In genomic region chr1:219304227-219305226, GRCh38 we compare ENCODE assay signal across 12 cellular contexts.
DNase-seq lines count a peak whose midpoint lies in the region; ATAC-seq and TF ChIP-seq lines count a peak whose summit lies in the region.
"Had no signal": no experiment of that assay in that cellular context is flagged by ENCODE, and none has a peak within 500 bp of the region (broad histone marks: within the 10 kb centered on the region; RNA-seq: fewer than 3 reads in every experiment).

No MANE protein-coding gene starts in this region.

- ATAC-seq in SK-N-SH treated with all-trans-retinoic acid at 6 μM for 48 hours (peak; percentile 79), foreskin keratinocyte (peak; percentile 77), aorta (ENCODE audit: low FRiP score) (peak; percentile 71)

- H3K4me1 ChIP-seq in foreskin keratinocyte (no peaks in the 10 kb centered on the region), aorta (ENCODE audit: control insufficient read depth in 1 of 2, insufficient read depth in 2 of 2, low read length in 2 of 2) (peaks cover 0 to 3% of the 10 kb centered on the region in 2 donors), BE2C (no peaks in the 10 kb centered on the region)
- H3K4me1 ChIP-seq: BLaER1, transverse colon had no signal

- H3K36me3 ChIP-seq in aorta (ENCODE audit: control insufficient read depth in 1 of 2, insufficient read depth in 2 of 2, low read length in 1 of 2): no peaks in the 10 kb centered on the region
- no peaks in the 10 kb centered on the region for H3K36me3 ChIP-seq in BE2C
- H3K36me3 ChIP-seq: BLaER1, transverse colon had no signal

- WGBS in aorta, 2 donors: 1 to 5% methylated on average over 9 of the region's 9 CpGs

- DNase-seq in NCI-H748 (lab: John Stamatoyannopoulos, UW; ENCODE audit: unreplicated experiment) (peak; percentile 6), NCI-H748 treated with DMSO at 0.1 percent for 48 hours (lab: John Stamatoyannopoulos, UW) (no peak), foreskin keratinocyte (peak; percentile 19 to 58), aorta (peak; percentile 81 to 89), medulla oblongata (ENCODE audit: extremely low spot score) (no peak), hypothalamus (lab: John Stamatoyannopoulos, UW) (no peak), BE2C (no peak)
- DNase-seq: activated T-cell treated with anti-CD3 and anti-CD28 coated beads for 4 hours, transverse colon had no signal

- TF ChIP-seq CTCF in foreskin keratinocyte (conservative IDR thresholded peaks at IDR 0.05) (peak; percentile 61), BE2C (IDR thresholded peaks at IDR 0.05; ENCODE audit: low read depth, low read length) (no peak)

- intact Hi-C loops in aorta (cut with DNase I): loop anchor here (5.0 to 10.0 kb wide), 5 partner anchors 132 to 960 kb away; partner anchors contain the start of genes LYPLAL1 (in 1 of the 2) and TGFB2 (in 1 of the 2)

- H3K4me3 ChIP-seq in aorta (ENCODE audit: low read length in 2 of 2) (peak overlapping the region; percentile 28 to 37), BE2C (ENCODE audit: low read depth, low read length) (no peak overlapping the region)
- H3K4me3 ChIP-seq: BLaER1, hepatocyte, transverse colon had no signal

- H3K27ac ChIP-seq in foreskin keratinocyte (no peak overlapping the region), aorta (ENCODE audit: low read depth in 1 of 2, low read length in 2 of 2) (peak overlapping the region; percentile 80 to 97)
- H3K27ac ChIP-seq: BLaER1, hepatocyte, transverse colon had no signal

- H3K9me3 ChIP-seq in aorta (ENCODE audit: control insufficient read depth, low read length) (no peaks in the 10 kb centered on the region), BE2C (no peaks in the 10 kb centered on the region)

- H3K27me3 ChIP-seq in foreskin keratinocyte (peaks cover 66% of the 10 kb centered on the region), aorta (ENCODE audit: control insufficient read depth in 1 of 2, insufficient read depth in 2 of 2, low read length in 1 of 2) (no peaks in the 10 kb centered on the region), BE2C (no peaks in the 10 kb centered on the region)
- H3K27me3 ChIP-seq: BLaER1, hepatocyte, transverse colon had no signal

TF ChIP-seq in SK-N-SH treated with all-trans-retinoic acid at 6 μM for 48 hours, 23 proteins besides CTCF, POLR2A, EP300 and RAD21 (continues in another document):
- TF ChIP-seq ZNF70 (CRISPR knock-in tag; IDR thresholded peaks at IDR 0.05) (no peak), SNAI2 (CRISPR knock-in tag; IDR thresholded peaks at IDR 0.05) (no peak), TOX (CRISPR knock-in tag; IDR thresholded peaks at IDR 0.05; ENCODE audit: borderline replicate concordance) (peak; percentile 36; the same call in 1 of the 2 replicates), TSHZ2 (CRISPR knock-in tag; IDR thresholded peaks at IDR 0.05) (no peak), ZNF565 (CRISPR knock-in tag; conservative IDR thresholded peaks at IDR 0.05; ENCODE audit: low read depth) (no peak), OSR1 (CRISPR knock-in tag; IDR thresholded peaks at IDR 0.05) (no peak), ZNF8 (CRISPR knock-in tag; IDR thresholded peaks at IDR 0.05) (peak; percentile 45; the same call in 1 of the 2 replicates), POU6F1 (CRISPR knock-in tag; IDR thresholded peaks at IDR 0.05; ENCODE audit: borderline replicate concordance, low read depth) (peak; percentile 82; the same call in 1 of the 2 replicates), ARNTL (CRISPR knock-in tag; IDR thresholded peaks at IDR 0.05; ENCODE audit: borderline replicate concordance, low read depth) (no peak), ESRRG (CRISPR knock-in tag; IDR thresholded peaks at IDR 0.05) (no peak), TCF4 (CRISPR knock-in tag; IDR thresholded peaks at IDR 0.05; ENCODE audit: borderline replicate concordance) (no peak), ZC3H10 (CRISPR knock-in tag; IDR thresholded peaks at IDR 0.05) (no peak), GLIS3 (CRISPR knock-in tag; IDR thresholded peaks at IDR 0.05) (peak; percentile 91), PATZ1 (CRISPR knock-in tag; IDR thresholded peaks at IDR 0.05; ENCODE audit: borderline replicate concordance) (no peak), PPARA (CRISPR knock-in tag; IDR thresholded peaks at IDR 0.05; ENCODE audit: borderline replicate concordance) (no peak), BACH2 (CRISPR knock-in tag; IDR thresholded peaks at IDR 0.05; ENCODE audit: borderline replicate concordance) (no peak), CSRNP3 (CRISPR knock-in tag; IDR thresholded peaks at IDR 0.05) (no peak), CREB5 (CRISPR knock-in tag; IDR thresholded peaks at IDR 0.05; ENCODE audit: low read depth) (peak; percentile 95), CSDC2 (CRISPR knock-in tag; IDR thresholded peaks at IDR 0.05) (no peak), RARB (CRISPR knock-in tag; IDR thresholded peaks at IDR 0.05) (no peak)

Comparison
In these comparisons a context has a peak if more than half of its experiments do, and no peak if none do; other contexts are left out.
1. DNase-seq: peak in NCI-H748 (single experiment), foreskin keratinocyte (2 of 2) and aorta (2 of 2); none in NCI-H748 treated with DMSO at 0.1 percent for 48 hours (single experiment), medulla oblongata (single experiment), hypothalamus (0 of 51) and BE2C (single experiment).
2. Peak in every context shown above with its lines, with median percentiles within 50 percentile points of each other: ATAC-seq.